In genomic region chr2:96864343-96865091, GRCh38 we compare ENCODE assay signal across 20 cellular contexts. TPM values are rescaled to one million over a fixed set of nuclear protein-coding genes. Genes with fewer than 3 reads are reported as not detected.
DNase-seq lines count a peak whose midpoint lies in the region; ATAC-seq and TF ChIP-seq lines count a peak whose summit lies in the region.
"Had no signal": no experiment of that assay in that cellular context is flagged by ENCODE, and none has a peak within 500 bp of the region (broad histone marks: within the 10 kb centered on the region; RNA-seq: fewer than 3 reads in every experiment).

No MANE protein-coding gene starts in this region.

- peak overlapping the region in 2 of 12 donors; percentile 9 to 98 for H3K27ac ChIP-seq in heart left ventricle
- H3K27ac ChIP-seq in gastroesophageal sphincter, result peak overlapping the region; percentile 7 to 100 (median 100)
- H3K27ac ChIP-seq in muscle layer of colon (ENCODE audit: low read depth, low read length), result peak overlapping the region; percentile 100
- no peak overlapping the region for H3K27ac ChIP-seq in mesenchymal stem cell (ENCODE audit: low read length, poor library complexity, severe bottlenecking)
- H3K27ac ChIP-seq: A549, HL-60, SJCRH30 had no signal

- H3K27me3 ChIP-seq in heart left ventricle (peaks cover 0 to 9% (median 0%) of the 10 kb centered on the region in 9 donors), gastroesophageal sphincter (no peaks in the 10 kb centered on the region), muscle layer of colon (ENCODE audit: control insufficient read depth in 1 of 2, insufficient read depth in 2 of 2, low read length in 2 of 2) (no peaks in the 10 kb centered on the region), mesenchymal stem cell (ENCODE audit: control insufficient read depth in 1 of 2, insufficient read depth in 1 of 2, low read length in 2 of 2) (no peaks in the 10 kb centered on the region)
- H3K27me3 ChIP-seq: BE2C, SJCRH30 had no signal

- no peak for TF ChIP-seq POLR2A in heart left ventricle (IDR thresholded peaks at IDR 0.05)
- TF ChIP-seq POLR2A in gastroesophageal sphincter (IDR thresholded peaks at IDR 0.05), result no peak

- H3K9ac ChIP-seq in muscle layer of colon (ENCODE audit: low read length), result no peak overlapping the region
- H3K9ac ChIP-seq in mesenchymal stem cell (ENCODE audit: low read length), result no peak overlapping the region

- no peak overlapping the region for H4K8ac ChIP-seq in mesenchymal stem cell (ENCODE audit: low read length)

- peaks cover 0 to 80% (median 71%) of the 10 kb centered on the region in 9 donors for H3K36me3 ChIP-seq in heart left ventricle
- H3K36me3 ChIP-seq in gastroesophageal sphincter, result peaks cover 0 to 80% of the 10 kb centered on the region in 2 donors
- H3K36me3 ChIP-seq in muscle layer of colon (ENCODE audit: insufficient read depth, low read length), result peaks cover 65% of the 10 kb centered on the region
- H3K36me3 ChIP-seq in mesenchymal stem cell (ENCODE audit: control insufficient read depth in 1 of 2, insufficient read depth in 2 of 2, low read depth in 1 of 2, low read length in 2 of 2), result peaks cover 70 to 71% of the 10 kb centered on the region in 2 experiments

- H3K18ac ChIP-seq in mesenchymal stem cell (ENCODE audit: low read depth in 1 of 2, low read length in 2 of 2), result no peak overlapping the region

- peaks cover 43% of the 10 kb centered on the region for H3K79me1 ChIP-seq in mesenchymal stem cell (replicated peaks; ENCODE audit: low read length, poor library complexity, severe bottlenecking)

- no peak overlapping the region for H3K14ac ChIP-seq in mesenchymal stem cell (ENCODE audit: low read length in 2 of 2)

- no peak overlapping the region for H3K4me2 ChIP-seq in mesenchymal stem cell (ENCODE audit: low read length, poor library complexity, severe bottlenecking)
- H3K4me2 ChIP-seq: A549 had no signal

- H2AK5ac ChIP-seq in mesenchymal stem cell (ENCODE audit: low read length, severe bottlenecking), result no peak overlapping the region

- no peak overlapping the region for H2BK120ac ChIP-seq in mesenchymal stem cell (ENCODE audit: low read depth, low read length)

- H3K9me3 ChIP-seq in heart left ventricle (no peaks in the 10 kb centered on the region), gastroesophageal sphincter (no peaks in the 10 kb centered on the region), muscle layer of colon (ENCODE audit: low read length) (no peaks in the 10 kb centered on the region), mesenchymal stem cell (ENCODE audit: control insufficient read depth, low read length) (no peaks in the 10 kb centered on the region)
- H3K9me3 ChIP-seq: A549, BE2C, SJCRH30 had no signal

- no peak overlapping the region for H3K4ac ChIP-seq in mesenchymal stem cell (ENCODE audit: low read depth in 1 of 2, low read length in 2 of 2)

- no peak overlapping the region for H2AFZ ChIP-seq in mesenchymal stem cell (ENCODE audit: low read depth, low read length)

- no peak overlapping the region for H3K23ac ChIP-seq in mesenchymal stem cell (ENCODE audit: low read length in 2 of 2)

- no peak overlapping the region for H2BK5ac ChIP-seq in mesenchymal stem cell (ENCODE audit: low read depth, low read length, poor library complexity, severe bottlenecking)

- 70 to 75% (median 73%) methylated on average over 25 of the region's 25 CpGs; no CpG with 5 or more reads in 1 of the 4 donors for WGBS in heart left ventricle, 4 donors
- WGBS in gastroesophageal sphincter (ENCODE audit: low coverage in 1 of 2), 2 donors, result 70% methylated on average over 8 of the region's 25 CpGs; no CpG with 5 or more reads in 1 of the 2 donors
- WGBS in mesenchymal stem cell, result 96% methylated on average over 25 of the region's 25 CpGs

- no peak overlapping the region for H2BK12ac ChIP-seq in mesenchymal stem cell (ENCODE audit: low read length in 2 of 2)

- H3K4me3 ChIP-seq in heart left ventricle (no peak overlapping the region), gastroesophageal sphincter (no peak overlapping the region), muscle layer of colon (ENCODE audit: low read depth in 1 of 2, low read length in 2 of 2) (no peak overlapping the region), mesenchymal stem cell (ENCODE audit: insufficient read depth in 1 of 2, low read depth in 1 of 2, low read length in 2 of 2) (no peak overlapping the region)
- H3K4me3 ChIP-seq: A549, SJCRH30 had no signal

- POLR2A ChIA-PET in GM10248 (lab: Yijun Ruan, JAX), result no interaction called here

- H3K4me1 ChIP-seq in heart left ventricle (peaks cover 0 to 67% (median 52%) of the 10 kb centered on the region in 12 donors), gastroesophageal sphincter (peaks cover 0 to 83% (median 29%) of the 10 kb centered on the region in 3 donors), muscle layer of colon (ENCODE audit: insufficient read depth, low read length) (peaks cover 53% of the 10 kb centered on the region), mesenchymal stem cell (ENCODE audit: control insufficient read depth, insufficient read depth, low read depth, low read length) (peaks cover 26% of the 10 kb centered on the region)
- H3K4me1 ChIP-seq: BE2C, SJCRH30 had no signal

- TF ChIP-seq CTCF in heart left ventricle (IDR thresholded peaks at IDR 0.05) (peak in 1 of 12 donors; percentile 4), gastroesophageal sphincter (IDR thresholded peaks at IDR 0.05) (no peak), GM10248 (IDR thresholded peaks at IDR 0.05; ENCODE audit: control extremely low read depth, extremely low read depth, low read depth, missing control alignments) (no peak)

- no peak for TF ChIP-seq EP300 in gastroesophageal sphincter (IDR thresholded peaks at IDR 0.05)

- no peak overlapping the region for H4K91ac ChIP-seq in mesenchymal stem cell (ENCODE audit: low read length)

- intact Hi-C loops in heart left ventricle (cut with DNase I) (loop anchor here in 1 of 10 donors (5.0 kb wide), 1 partner anchor 248 kb away; the partner anchor contains the start of gene ANKRD36), left cardiac atrium (cut with DNase I) (no loop called here)

- no peak overlapping the region for H2BK15ac ChIP-seq in mesenchymal stem cell (ENCODE audit: low read depth, poor library complexity, severe bottlenecking)

- peak in 4 of 5 donors; percentile 67 to 89 (median 72) for DNase-seq in heart left ventricle
- DNase-seq in left cardiac atrium, result no peak
- no peak for DNase-seq in mesenchymal stem cell
- DNase-seq in NCI-H1930 (lab: John Stamatoyannopoulos, UW), result no peak
- DNase-seq in NCI-H2227 (lab: John Stamatoyannopoulos, UW; ENCODE audit: unreplicated experiment), result no peak
- DNase-seq in GM10248 (ENCODE audit: extremely low spot score), result no peak
- DNase-seq: activated CD4-positive, alpha-beta T cell treated with anti-CD3 and anti-CD28 coated beads, Interleukin-2, amount 10 ng/mL, durations not matched to agents 24 days and 14 days; BE2C; Calu3; foreskin fibroblast; NCI-H1417 treated with DMSO at 0.1 percent for 48 hours; NCI-H226; PC-3; stimulated activated CD4-positive, alpha-beta T cell treated with anti-CD3 and anti-CD28 coated beads, Interleukin-4, amount 100 ng/mL, for 24 hours; T-helper 1 cell had no signal

- CTCF ChIA-PET in GM10248 (lab: Yijun Ruan, JAX), result interaction anchor here (1.4 to 1.9 kb wide), 2 partner anchors 8 to 86 kb away, joined by 5 read pairs; no protein-coding TSS in a partner anchor

- ATAC-seq in heart left ventricle (peak in 3 of 4 donors; percentile 1 to 40 (median 22)), left cardiac atrium (no peak), gastroesophageal sphincter (no peak)
- ATAC-seq: A549, PC-3 had no signal

RNA-seq across cellular contexts. Expression of gene SEMA4C, which starts 5.4 kb away (rescaled TPM):
- total RNA-seq in heart left ventricle (10 to 100 TPM; 15.6 to 29.6 (median 22.0) TPM), left cardiac atrium (10 to 100 TPM; 22.1 to 24.8 TPM), gastroesophageal sphincter (10 to 100 TPM; 58.7 to 66.6 (median 62.8) TPM)
- polyA plus RNA-seq in heart left ventricle, result 10 to 100 TPM; 11.7 to 17.0 TPM
- 20.2 TPM for polyA plus RNA-seq in mesenchymal stem cell (2013, experiment 1 of 2)
- 20.7 TPM for polyA plus RNA-seq in mesenchymal stem cell (2013, experiment 2 of 2)

RNA-seq across cellular contexts. Expression of gene ANKRD39, which starts 6.7 kb away (rescaled TPM):
- total RNA-seq in heart left ventricle, result 10 to 100 TPM; 13.3 to 18.4 (median 16.8) TPM
- polyA plus RNA-seq in heart left ventricle, result 10 to 100 TPM; 18.3 to 33.4 TPM
- 10 to 100 TPM; 11.9 to 12.4 TPM for total RNA-seq in left cardiac atrium
- total RNA-seq in gastroesophageal sphincter, result 10 to 100 TPM; 13.3 to 20.4 (median 17.1) TPM
- 11.8 TPM for polyA plus RNA-seq in mesenchymal stem cell (2013, experiment 1 of 2)
- polyA plus RNA-seq in mesenchymal stem cell (2013, experiment 2 of 2), result 10.8 TPM

RNA-seq across cellular contexts. Expression of gene ANKRD23, which starts 20.7 kb away (rescaled TPM):
- 10 to 100 TPM in 2 of 9 donors, 1 to 10 TPM in 7; 2.3 to 23.6 (median 7.9) TPM for total RNA-seq in heart left ventricle
- polyA plus RNA-seq in heart left ventricle, result 10 to 100 TPM in 1 of 2 donors, under 1 TPM in 1; 0.96 to 26.7 TPM
- total RNA-seq in left cardiac atrium, result 10 to 100 TPM; 18.4 to 24.7 TPM
- total RNA-seq in gastroesophageal sphincter, result 1 to 10 TPM; 1.2 to 4.9 (median 3.1) TPM
- 0.81 TPM for polyA plus RNA-seq in mesenchymal stem cell (2013, experiment 1 of 2)
- polyA plus RNA-seq in mesenchymal stem cell (2013, experiment 2 of 2), result 0.89 TPM

RNA-seq across cellular contexts. Expression of gene CNNM3, which starts 48.4 kb away (rescaled TPM):
- 10 to 100 TPM in 6 of 9 donors, 1 to 10 TPM in 3; 6.6 to 17.7 (median 10.6) TPM for total RNA-seq in heart left ventricle
- polyA plus RNA-seq in heart left ventricle, result 1 to 10 TPM; 5.1 to 7.1 TPM
- 10 to 100 TPM in 1 of 2 donors, 1 to 10 TPM in 1; 9.6 to 10.3 TPM for total RNA-seq in left cardiac atrium
- 10 to 100 TPM; 10.4 to 21.6 (median 18.9) TPM for total RNA-seq in gastroesophageal sphincter
- polyA plus RNA-seq in mesenchymal stem cell (2013, experiment 1 of 2), result 3.8 TPM
- 3.8 TPM for polyA plus RNA-seq in mesenchymal stem cell (2013, experiment 2 of 2)

Comparison
In these comparisons a context has a peak if more than half of its experiments do, and no peak if none do; other contexts are left out.
1. ATAC-seq: peak in heart left ventricle (3 of 4); none in left cardiac atrium (0 of 2) and gastroesophageal sphincter (single experiment).
2. DNase-seq: peak in heart left ventricle (4 of 5); none in left cardiac atrium (single experiment), mesenchymal stem cell (single experiment), NCI-H1930 (0 of 2), NCI-H2227 (single experiment) and GM10248 (single experiment).